ENCODE assay signal across 8 cellular contexts in genomic region chr16:566475-567361, GRCh38. TPM values are rescaled to one million over a fixed set of nuclear protein-coding genes. Genes with fewer than 3 reads are reported as not detected.
DNase-seq lines count a peak whose midpoint lies in the region; ATAC-seq and TF ChIP-seq lines count a peak whose summit lies in the region.

A gene with protein sequence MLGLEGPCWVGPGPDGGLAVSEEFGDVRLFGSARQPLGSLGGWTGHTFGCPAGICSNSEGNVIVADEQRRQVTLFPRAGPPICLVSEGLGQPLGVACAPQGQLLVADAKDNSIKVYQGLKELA (plus strand): TSS chr16:567005. CDS start chr16:568048, 1,043 bp downstream.

- DNase-seq in AG04450 (ENCODE audit: low read depth, low spot score) (no peak), NAMALWA (ENCODE audit: low spot score) (peak; percentile 88), epithelial cell of esophagus (ENCODE audit: low read depth) (peak; percentile 54), natural killer cell (no peak)
- peak; percentile 90 for DNase-seq in activated CD4-positive, alpha-beta T cell treated with anti-CD3 and anti-CD28 coated beads, Interleukin-2, amount 10 ng/mL, durations not matched to agents 24 days and 14 days

- H3K4me3 Mint-ChIP-seq in activated CD4-positive, alpha-beta T cell treated with anti-CD3 and anti-CD28 coated beads, Interleukin-2, amount 10 ng/mL, durations not matched to agents 24 days and 14 days: peak within 1 kb of the TSS; percentile 79
- peak within 1 kb of the TSS; percentile 42 for H3K4me3 Mint-ChIP-seq in natural killer cell

- peak; percentile 53 for ATAC-seq in GM19025 (IDR thresholded peaks at IDR 0.05; ENCODE audit: low read depth, unreplicated experiment)
- peak in 2 of 3 donors; percentile 24 to 31 for ATAC-seq in natural killer cell
- no peak for ATAC-seq in HG03025 (IDR thresholded peaks at IDR 0.05; ENCODE audit: low FRiP score, unreplicated experiment)
- ATAC-seq in GM18907 (IDR thresholded peaks at IDR 0.05; ENCODE audit: unreplicated experiment): no peak

- H3K4me3 ChIP-seq in AG04450 (ENCODE audit: low read depth, low read length): peak within 1 kb of the TSS; percentile 23
- H3K4me3 ChIP-seq in epithelial cell of esophagus (ENCODE audit: low read length): no peak within 1 kb of the TSS

- H3K9me3 ChIP-seq in AG04450 (ENCODE audit: control insufficient read depth, insufficient read depth, low read length): peaks cover 3% of the 10 kb centered on the region; the same call in 1 of the 2 replicates

- H3K27ac ChIP-seq in AG04450 (ENCODE audit: low read depth, low read length): no peak within 1 kb of the TSS

- H3K4me1 Mint-ChIP-seq in activated CD4-positive, alpha-beta T cell treated with anti-CD3 and anti-CD28 coated beads, Interleukin-2, amount 10 ng/mL, durations not matched to agents 24 days and 14 days: peaks cover 24% of the 10 kb centered on the region
- peaks cover 13 to 29% of the 10 kb centered on the region in 2 donors for H3K4me1 Mint-ChIP-seq in natural killer cell

- TF ChIP-seq CTCF in AG04450 (IDR thresholded peaks at IDR 0.05; ENCODE audit: low read depth, low read length) (no peak), epithelial cell of esophagus (IDR thresholded peaks at IDR 0.05; ENCODE audit: insufficient read depth, low read depth, low read length, missing control alignments) (no peak), natural killer cell (IDR thresholded peaks at IDR 0.05) (no peak)

- CTCF ChIA-PET in AG04450 (lab: Charles Lee): interaction anchor here (0.7 kb wide), 1 partner anchor 101 kb away, joined by 4 read pairs; no protein-coding TSS in a partner anchor

- peaks cover 6% of the 10 kb centered on the region for H3K27me3 ChIP-seq in AG04450 (ENCODE audit: control insufficient read depth, insufficient read depth, low read length)

- no peaks in the 10 kb centered on the region for H3K9me3 Mint-ChIP-seq in activated CD4-positive, alpha-beta T cell treated with anti-CD3 and anti-CD28 coated beads, Interleukin-2, amount 10 ng/mL, durations not matched to agents 24 days and 14 days
- H3K9me3 Mint-ChIP-seq in natural killer cell: no peaks in the 10 kb centered on the region

- intact Hi-C loops in activated CD4-positive, alpha-beta T cell treated with anti-CD3 and anti-CD28 coated beads, Interleukin-2, amount 10 ng/mL, durations not matched to agents 24 days and 14 days (cut with micrococcal nuclease): loop anchor here (2.0 to 10.0 kb wide), 3 partner anchors 40 to 98 kb away; partner anchors contain the start of genes CAPN15 and RHOT2
- intact Hi-C loops in natural killer cell (cut with micrococcal nuclease): no loop called here

- POLR2A ChIA-PET in AG04450 (lab: Yijun Ruan, JAX): interaction anchor here (1.0 kb wide), 1 partner anchor 11 kb away, joined by 3 read pairs; no protein-coding TSS in a partner anchor

- H3K36me3 Mint-ChIP-seq in activated CD4-positive, alpha-beta T cell treated with anti-CD3 and anti-CD28 coated beads, Interleukin-2, amount 10 ng/mL, durations not matched to agents 24 days and 14 days (ENCODE audit: low read depth): no peaks in the 10 kb centered on the region
- no peaks in the 10 kb centered on the region for H3K36me3 Mint-ChIP-seq in natural killer cell

- peak within 1 kb of the TSS; percentile 87 for H3K27ac Mint-ChIP-seq in activated CD4-positive, alpha-beta T cell treated with anti-CD3 and anti-CD28 coated beads, Interleukin-2, amount 10 ng/mL, durations not matched to agents 24 days and 14 days
- H3K27ac Mint-ChIP-seq in natural killer cell: peak within 1 kb of the TSS; percentile 26 to 69

- H3K27me3 Mint-ChIP-seq in activated CD4-positive, alpha-beta T cell treated with anti-CD3 and anti-CD28 coated beads, Interleukin-2, amount 10 ng/mL, durations not matched to agents 24 days and 14 days: peaks cover 2% of the 10 kb centered on the region
- H3K27me3 Mint-ChIP-seq in natural killer cell (ENCODE audit: low read depth in 2 of 2): no peaks in the 10 kb centered on the region

RNA-seq across cellular contexts. Expression of the gene that starts here (rescaled TPM):
- 0.45 and 0.88 TPM in 2 replicates for polyA plus RNA-seq in AG04450 (2011; rRNA removed)
- polyA minus RNA-seq in AG04450 (2011; rRNA and poly(A)+ RNA removed): 0.26 and 0.41 TPM in 2 replicates
- 1.1 TPM in 2 replicates for total RNA-seq in activated CD4-positive, alpha-beta T cell treated with anti-CD3 and anti-CD28 coated beads, Interleukin-2, amount 10 ng/mL, durations not matched to agents 24 days and 14 days
- total RNA-seq in natural killer cell: under 1 TPM; 0.28 to 0.75 (median 0.35) TPM

Comparison
In these comparisons a context has a peak if more than half of its experiments do, and no peak if none do; other contexts are left out.
1. Peak in ATAC-seq in natural killer cell; RNA of the gene not detected or under 1 TPM.
2. DNase-seq: peak in NAMALWA (single experiment), activated CD4-positive, alpha-beta T cell treated with anti-CD3 and anti-CD28 coated beads, Interleukin-2, amount 10 ng/mL, durations not matched to agents 24 days and 14 days (single experiment) and epithelial cell of esophagus (single experiment); none in AG04450 (single experiment) and natural killer cell (single experiment).